Comparison of ENCODE assay signal across 18 cellular contexts in genomic region chr5:109028608-109029299, GRCh38.
DNase-seq lines count a peak whose midpoint lies in the region; ATAC-seq and TF ChIP-seq lines count a peak whose summit lies in the region.
"Had no signal": no experiment of that assay in that cellular context is flagged by ENCODE, and none has a peak within 500 bp of the region (broad histone marks: within the 10 kb centered on the region; RNA-seq: fewer than 3 reads in every experiment).

No MANE protein-coding gene starts in this region.

- peak; percentile 30 for DNase-seq in GM12865 (ENCODE audit: low read depth)
- DNase-seq in activated CD4-positive, alpha-beta T cell treated with anti-CD3 and anti-CD28 coated beads, Interleukin-2, amount 10 ng/mL, durations not matched to agents 24 days and 14 days: no peak
- no peak for DNase-seq in midbrain (lab: John Stamatoyannopoulos, UW)
- DNase-seq in DMS79 treated with DMSO at 0.1 percent for 48 hours (lab: John Stamatoyannopoulos, UW): no peak
- DNase-seq: activated CD4-positive, CD25-positive, alpha-beta regulatory T cell treated with anti-CD3 and anti-CD28 coated beads, Interleukin-2, amount 50 U/mL, for 72 hours; activated T-cell treated with anti-CD3 and anti-CD28 coated beads, Interleukin-2, amount 50 U/mL, for 4 hours; aorta; COR-L47; effector CD4-positive, alpha-beta T cell; KG1; NCI-H2029; nephron progenitor cell; tibial artery had no signal

- no peaks in the 10 kb centered on the region for H3K36me3 Mint-ChIP-seq in activated CD4-positive, alpha-beta T cell treated with anti-CD3 and anti-CD28 coated beads, Interleukin-2, amount 10 ng/mL, durations not matched to agents 24 days and 14 days (ENCODE audit: low read depth)

- H3K27ac Mint-ChIP-seq in activated CD4-positive, alpha-beta T cell treated with anti-CD3 and anti-CD28 coated beads, Interleukin-2, amount 10 ng/mL, durations not matched to agents 24 days and 14 days: no peak overlapping the region
- H3K27ac Mint-ChIP-seq: nephron progenitor cell had no signal

- peaks cover 3% of the 10 kb centered on the region for H3K9me3 Mint-ChIP-seq in activated CD4-positive, alpha-beta T cell treated with anti-CD3 and anti-CD28 coated beads, Interleukin-2, amount 10 ng/mL, durations not matched to agents 24 days and 14 days

- no peak overlapping the region for H3K4me3 ChIP-seq in GM12865 (ENCODE audit: low read depth, low read length)
- H3K4me3 ChIP-seq: A549, tibial artery had no signal

- ATAC-seq in GM19438 (IDR thresholded peaks at IDR 0.05; ENCODE audit: low read depth, unreplicated experiment) (peak; percentile 56), HG02763 (IDR thresholded peaks at IDR 0.05; ENCODE audit: unreplicated experiment) (peak; percentile 72), HG03442 (IDR thresholded peaks at IDR 0.05; ENCODE audit: unreplicated experiment) (peak; percentile 60), GM19452 (IDR thresholded peaks at IDR 0.05; ENCODE audit: unreplicated experiment) (no peak)
- ATAC-seq: A549; activated T-cell treated with anti-CD3 and anti-CD28 coated beads, Interleukin-2, amount 50 U/mL, for 4 hours had no signal

- no peaks in the 10 kb centered on the region for H3K27me3 Mint-ChIP-seq in activated CD4-positive, alpha-beta T cell treated with anti-CD3 and anti-CD28 coated beads, Interleukin-2, amount 10 ng/mL, durations not matched to agents 24 days and 14 days

- intact Hi-C loops in activated CD4-positive, alpha-beta T cell treated with anti-CD3 and anti-CD28 coated beads, Interleukin-2, amount 10 ng/mL, durations not matched to agents 24 days and 14 days (cut with micrococcal nuclease): no loop called here

- H3K4me1 Mint-ChIP-seq in activated CD4-positive, alpha-beta T cell treated with anti-CD3 and anti-CD28 coated beads, Interleukin-2, amount 10 ng/mL, durations not matched to agents 24 days and 14 days: no peaks in the 10 kb centered on the region

- no peak overlapping the region for H3K4me3 Mint-ChIP-seq in activated CD4-positive, alpha-beta T cell treated with anti-CD3 and anti-CD28 coated beads, Interleukin-2, amount 10 ng/mL, durations not matched to agents 24 days and 14 days
- H3K4me3 Mint-ChIP-seq: activated T-cell treated with anti-CD3 and anti-CD28 coated beads, Interleukin-2, amount 50 U/mL, for 4 hours; nephron progenitor cell had no signal

- no peak for TF ChIP-seq CTCF in GM12865 (IDR thresholded peaks at IDR 0.05; ENCODE audit: insufficient read depth, low read depth, low read length, missing control alignments)
